1 cellular context compared by ENCODE assay signal in genomic region chr10:46374410-46374809, GRCh38.
TF ChIP-seq lines count a peak whose summit lies in the region.

No MANE protein-coding gene starts in this region.

TF ChIP-seq in K562, 482 proteins besides CTCF, POLR2A, EP300 and RAD21:
- TF ChIP-seq FOSL1 (tag; conservative IDR thresholded peaks at IDR 0.05): peak; percentile 51
